In the genomic region with DNA sequence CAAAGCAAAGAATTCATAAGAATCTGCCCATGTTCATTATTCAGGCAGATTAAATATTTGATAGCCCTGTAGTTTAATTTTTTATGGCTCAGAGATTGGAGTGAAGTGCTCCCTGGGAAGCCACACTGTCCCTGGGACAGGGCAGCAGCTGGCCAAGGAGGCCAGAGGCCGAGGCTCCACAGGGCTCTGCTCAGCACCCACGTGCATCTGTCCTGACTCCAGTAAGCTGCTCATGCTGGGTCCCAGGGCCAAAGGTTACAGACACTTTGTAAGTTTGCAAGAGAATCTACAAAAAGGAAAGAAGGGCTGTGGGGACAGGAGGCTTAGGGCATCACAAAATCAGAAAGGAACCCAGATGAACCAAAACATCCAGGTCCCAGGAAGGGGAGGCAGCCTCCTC, we compare ENCODE assay signal across 2 cellular contexts.
TF ChIP-seq lines count a peak whose summit lies in the region.

No MANE protein-coding gene starts in this region.

TF ChIP-seq in SK-N-SH treated with all-trans-retinoic acid at 6 μM for 48 hours, 23 proteins besides CTCF, POLR2A, EP300 and RAD21 (continued from another document):
- TF ChIP-seq, protein P1, sequence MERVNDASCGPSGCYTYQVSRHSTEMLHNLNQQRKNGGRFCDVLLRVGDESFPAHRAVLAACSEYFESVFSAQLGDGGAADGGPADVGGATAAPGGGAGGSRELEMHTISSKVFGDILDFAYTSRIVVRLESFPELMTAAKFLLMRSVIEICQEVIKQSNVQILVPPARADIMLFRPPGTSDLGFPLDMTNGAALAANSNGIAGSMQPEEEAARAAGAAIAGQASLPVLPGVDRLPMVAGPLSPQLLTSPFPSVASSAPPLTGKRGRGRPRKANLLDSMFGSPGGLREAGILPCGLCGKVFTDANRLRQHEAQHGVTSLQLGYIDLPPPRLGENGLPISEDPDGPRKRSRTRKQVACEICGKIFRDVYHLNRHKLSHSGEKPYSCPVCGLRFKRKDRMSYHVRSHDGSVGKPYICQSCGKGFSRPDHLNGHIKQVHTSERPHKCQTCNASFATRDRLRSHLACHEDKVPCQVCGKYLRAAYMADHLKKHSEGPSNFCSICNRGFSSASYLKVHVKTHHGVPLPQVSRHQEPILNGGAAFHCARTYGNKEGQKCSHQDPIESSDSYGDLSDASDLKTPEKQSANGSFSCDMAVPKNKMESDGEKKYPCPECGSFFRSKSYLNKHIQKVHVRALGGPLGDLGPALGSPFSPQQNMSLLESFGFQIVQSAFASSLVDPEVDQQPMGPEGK (CRISPR knock-in tag; IDR thresholded peaks at IDR 0.05; ENCODE audit: borderline replicate concordance), result no peak
- TF ChIP-seq ZFP3 (CRISPR knock-in tag; IDR thresholded peaks at IDR 0.05) (no peak), TOX (CRISPR knock-in tag; IDR thresholded peaks at IDR 0.05; ENCODE audit: borderline replicate concordance) (no peak), ZNF8 (CRISPR knock-in tag; IDR thresholded peaks at IDR 0.05) (no peak), RARB (CRISPR knock-in tag; IDR thresholded peaks at IDR 0.05) (no peak), ZC3H10 (CRISPR knock-in tag; IDR thresholded peaks at IDR 0.05) (no peak), ARNTL (CRISPR knock-in tag; IDR thresholded peaks at IDR 0.05; ENCODE audit: borderline replicate concordance, low read depth) (no peak), ZNF565 (CRISPR knock-in tag; conservative IDR thresholded peaks at IDR 0.05; ENCODE audit: low read depth) (no peak), ZFP30 (CRISPR knock-in tag; IDR thresholded peaks at IDR 0.05) (no peak), ESRRG (CRISPR knock-in tag; IDR thresholded peaks at IDR 0.05) (no peak), ISL1 (CRISPR knock-in tag; IDR thresholded peaks at IDR 0.05) (no peak), ZNF70 (CRISPR knock-in tag; IDR thresholded peaks at IDR 0.05) (no peak)
- TF ChIP-seq, protein P2, sequence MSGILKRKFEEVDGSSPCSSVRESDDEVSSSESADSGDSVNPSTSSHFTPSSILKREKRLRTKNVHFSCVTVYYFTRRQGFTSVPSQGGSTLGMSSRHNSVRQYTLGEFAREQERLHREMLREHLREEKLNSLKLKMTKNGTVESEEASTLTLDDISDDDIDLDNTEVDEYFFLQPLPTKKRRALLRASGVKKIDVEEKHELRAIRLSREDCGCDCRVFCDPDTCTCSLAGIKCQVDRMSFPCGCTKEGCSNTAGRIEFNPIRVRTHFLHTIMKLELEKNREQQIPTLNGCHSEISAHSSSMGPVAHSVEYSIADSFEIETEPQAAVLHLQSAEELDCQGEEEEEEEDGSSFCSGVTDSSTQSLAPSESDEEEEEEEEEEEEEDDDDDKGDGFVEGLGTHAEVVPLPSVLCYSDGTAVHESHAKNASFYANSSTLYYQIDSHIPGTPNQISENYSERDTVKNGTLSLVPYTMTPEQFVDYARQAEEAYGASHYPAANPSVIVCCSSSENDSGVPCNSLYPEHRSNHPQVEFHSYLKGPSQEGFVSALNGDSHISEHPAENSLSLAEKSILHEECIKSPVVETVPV (CRISPR knock-in tag; IDR thresholded peaks at IDR 0.05), result no peak
- TF ChIP-seq, protein P3, sequence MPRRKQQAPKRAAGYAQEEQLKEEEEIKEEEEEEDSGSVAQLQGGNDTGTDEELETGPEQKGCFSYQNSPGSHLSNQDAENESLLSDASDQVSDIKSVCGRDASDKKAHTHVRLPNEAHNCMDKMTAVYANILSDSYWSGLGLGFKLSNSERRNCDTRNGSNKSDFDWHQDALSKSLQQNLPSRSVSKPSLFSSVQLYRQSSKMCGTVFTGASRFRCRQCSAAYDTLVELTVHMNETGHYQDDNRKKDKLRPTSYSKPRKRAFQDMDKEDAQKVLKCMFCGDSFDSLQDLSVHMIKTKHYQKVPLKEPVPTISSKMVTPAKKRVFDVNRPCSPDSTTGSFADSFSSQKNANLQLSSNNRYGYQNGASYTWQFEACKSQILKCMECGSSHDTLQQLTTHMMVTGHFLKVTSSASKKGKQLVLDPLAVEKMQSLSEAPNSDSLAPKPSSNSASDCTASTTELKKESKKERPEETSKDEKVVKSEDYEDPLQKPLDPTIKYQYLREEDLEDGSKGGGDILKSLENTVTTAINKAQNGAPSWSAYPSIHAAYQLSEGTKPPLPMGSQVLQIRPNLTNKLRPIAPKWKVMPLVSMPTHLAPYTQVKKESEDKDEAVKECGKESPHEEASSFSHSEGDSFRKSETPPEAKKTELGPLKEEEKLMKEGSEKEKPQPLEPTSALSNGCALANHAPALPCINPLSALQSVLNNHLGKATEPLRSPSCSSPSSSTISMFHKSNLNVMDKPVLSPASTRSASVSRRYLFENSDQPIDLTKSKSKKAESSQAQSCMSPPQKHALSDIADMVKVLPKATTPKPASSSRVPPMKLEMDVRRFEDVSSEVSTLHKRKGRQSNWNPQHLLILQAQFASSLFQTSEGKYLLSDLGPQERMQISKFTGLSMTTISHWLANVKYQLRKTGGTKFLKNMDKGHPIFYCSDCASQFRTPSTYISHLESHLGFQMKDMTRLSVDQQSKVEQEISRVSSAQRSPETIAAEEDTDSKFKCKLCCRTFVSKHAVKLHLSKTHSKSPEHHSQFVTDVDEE (CRISPR knock-in tag; IDR thresholded peaks at IDR 0.05), result no peak
- TF ChIP-seq, protein P4, sequence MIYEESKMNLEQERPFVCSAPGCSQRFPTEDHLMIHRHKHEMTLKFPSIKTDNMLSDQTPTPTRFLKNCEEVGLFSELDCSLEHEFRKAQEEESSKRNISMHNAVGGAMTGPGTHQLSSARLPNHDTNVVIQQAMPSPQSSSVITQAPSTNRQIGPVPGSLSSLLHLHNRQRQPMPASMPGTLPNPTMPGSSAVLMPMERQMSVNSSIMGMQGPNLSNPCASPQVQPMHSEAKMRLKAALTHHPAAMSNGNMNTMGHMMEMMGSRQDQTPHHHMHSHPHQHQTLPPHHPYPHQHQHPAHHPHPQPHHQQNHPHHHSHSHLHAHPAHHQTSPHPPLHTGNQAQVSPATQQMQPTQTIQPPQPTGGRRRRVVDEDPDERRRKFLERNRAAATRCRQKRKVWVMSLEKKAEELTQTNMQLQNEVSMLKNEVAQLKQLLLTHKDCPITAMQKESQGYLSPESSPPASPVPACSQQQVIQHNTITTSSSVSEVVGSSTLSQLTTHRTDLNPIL (CRISPR knock-in tag; IDR thresholded peaks at IDR 0.05; ENCODE audit: low read depth), result no peak

TF ChIP-seq in SK-N-SH, 30 proteins besides CTCF, POLR2A, EP300 and RAD21 (continued from another document):
- TF ChIP-seq, protein P5, sequence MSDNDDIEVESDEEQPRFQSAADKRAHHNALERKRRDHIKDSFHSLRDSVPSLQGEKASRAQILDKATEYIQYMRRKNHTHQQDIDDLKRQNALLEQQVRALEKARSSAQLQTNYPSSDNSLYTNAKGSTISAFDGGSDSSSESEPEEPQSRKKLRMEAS (IDR thresholded peaks at IDR 0.05; ENCODE audit: low read depth), result no peak
- TF ChIP-seq, protein P6, sequence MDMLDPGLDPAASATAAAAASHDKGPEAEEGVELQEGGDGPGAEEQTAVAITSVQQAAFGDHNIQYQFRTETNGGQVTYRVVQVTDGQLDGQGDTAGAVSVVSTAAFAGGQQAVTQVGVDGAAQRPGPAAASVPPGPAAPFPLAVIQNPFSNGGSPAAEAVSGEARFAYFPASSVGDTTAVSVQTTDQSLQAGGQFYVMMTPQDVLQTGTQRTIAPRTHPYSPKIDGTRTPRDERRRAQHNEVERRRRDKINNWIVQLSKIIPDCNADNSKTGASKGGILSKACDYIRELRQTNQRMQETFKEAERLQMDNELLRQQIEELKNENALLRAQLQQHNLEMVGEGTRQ (IDR thresholded peaks at IDR 0.05; ENCODE audit: borderline replicate concordance, low read depth, low read length), result no peak
- TF ChIP-seq YY1 (IDR thresholded peaks at IDR 0.05; ENCODE audit: low read depth) (no peak), NFIC (IDR thresholded peaks at IDR 0.05; ENCODE audit: borderline replicate concordance) (no peak), TEAD4 (IDR thresholded peaks at IDR 0.05; ENCODE audit: borderline replicate concordance, insufficient read depth) (no peak)
- TF ChIP-seq, protein P7, sequence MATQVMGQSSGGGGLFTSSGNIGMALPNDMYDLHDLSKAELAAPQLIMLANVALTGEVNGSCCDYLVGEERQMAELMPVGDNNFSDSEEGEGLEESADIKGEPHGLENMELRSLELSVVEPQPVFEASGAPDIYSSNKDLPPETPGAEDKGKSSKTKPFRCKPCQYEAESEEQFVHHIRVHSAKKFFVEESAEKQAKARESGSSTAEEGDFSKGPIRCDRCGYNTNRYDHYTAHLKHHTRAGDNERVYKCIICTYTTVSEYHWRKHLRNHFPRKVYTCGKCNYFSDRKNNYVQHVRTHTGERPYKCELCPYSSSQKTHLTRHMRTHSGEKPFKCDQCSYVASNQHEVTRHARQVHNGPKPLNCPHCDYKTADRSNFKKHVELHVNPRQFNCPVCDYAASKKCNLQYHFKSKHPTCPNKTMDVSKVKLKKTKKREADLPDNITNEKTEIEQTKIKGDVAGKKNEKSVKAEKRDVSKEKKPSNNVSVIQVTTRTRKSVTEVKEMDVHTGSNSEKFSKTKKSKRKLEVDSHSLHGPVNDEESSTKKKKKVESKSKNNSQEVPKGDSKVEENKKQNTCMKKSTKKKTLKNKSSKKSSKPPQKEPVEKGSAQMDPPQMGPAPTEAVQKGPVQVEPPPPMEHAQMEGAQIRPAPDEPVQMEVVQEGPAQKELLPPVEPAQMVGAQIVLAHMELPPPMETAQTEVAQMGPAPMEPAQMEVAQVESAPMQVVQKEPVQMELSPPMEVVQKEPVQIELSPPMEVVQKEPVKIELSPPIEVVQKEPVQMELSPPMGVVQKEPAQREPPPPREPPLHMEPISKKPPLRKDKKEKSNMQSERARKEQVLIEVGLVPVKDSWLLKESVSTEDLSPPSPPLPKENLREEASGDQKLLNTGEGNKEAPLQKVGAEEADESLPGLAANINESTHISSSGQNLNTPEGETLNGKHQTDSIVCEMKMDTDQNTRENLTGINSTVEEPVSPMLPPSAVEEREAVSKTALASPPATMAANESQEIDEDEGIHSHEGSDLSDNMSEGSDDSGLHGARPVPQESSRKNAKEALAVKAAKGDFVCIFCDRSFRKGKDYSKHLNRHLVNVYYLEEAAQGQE (IDR thresholded peaks at IDR 0.05; ENCODE audit: low read depth, low read length), result no peak
